In the genomic region with DNA sequence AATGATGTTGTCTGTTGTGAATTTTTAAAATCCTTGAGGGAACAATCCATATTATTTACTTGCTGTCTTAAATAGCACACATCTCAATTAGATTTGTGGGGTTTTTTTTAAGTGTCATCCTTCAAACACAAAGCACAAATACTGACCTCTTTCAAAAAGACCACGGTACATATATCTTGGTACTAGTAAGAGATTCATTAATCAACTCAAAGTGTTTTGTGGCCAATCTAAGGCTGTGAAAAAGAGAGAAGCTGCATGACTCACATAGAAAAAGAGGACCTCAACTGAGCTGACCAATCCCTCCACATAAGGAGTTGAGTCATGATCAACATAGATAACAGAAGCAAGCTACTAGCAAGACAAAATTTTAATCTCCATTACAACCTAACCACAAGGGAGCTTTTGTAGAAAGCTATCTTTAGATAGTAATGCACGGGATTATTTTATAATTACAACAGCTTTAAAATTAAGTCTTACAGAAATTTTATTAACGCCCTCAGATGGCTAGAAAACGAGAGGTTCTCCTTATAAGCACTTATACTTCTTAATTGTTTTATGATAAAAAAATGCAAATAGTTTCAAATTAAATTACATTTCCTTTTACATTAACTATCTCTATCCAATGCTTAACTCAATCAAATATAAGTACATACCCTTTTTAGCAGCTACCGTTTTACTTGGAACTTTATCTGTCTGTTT, we compare ENCODE assay signal across 1 cellular context.
TF ChIP-seq lines count a peak whose summit lies in the region.

No MANE protein-coding gene starts in this region.

TF ChIP-seq in K562, 482 proteins besides CTCF, POLR2A, EP300 and RAD21 (continued from another document and continues in another):
- TF ChIP-seq, protein P1, sequence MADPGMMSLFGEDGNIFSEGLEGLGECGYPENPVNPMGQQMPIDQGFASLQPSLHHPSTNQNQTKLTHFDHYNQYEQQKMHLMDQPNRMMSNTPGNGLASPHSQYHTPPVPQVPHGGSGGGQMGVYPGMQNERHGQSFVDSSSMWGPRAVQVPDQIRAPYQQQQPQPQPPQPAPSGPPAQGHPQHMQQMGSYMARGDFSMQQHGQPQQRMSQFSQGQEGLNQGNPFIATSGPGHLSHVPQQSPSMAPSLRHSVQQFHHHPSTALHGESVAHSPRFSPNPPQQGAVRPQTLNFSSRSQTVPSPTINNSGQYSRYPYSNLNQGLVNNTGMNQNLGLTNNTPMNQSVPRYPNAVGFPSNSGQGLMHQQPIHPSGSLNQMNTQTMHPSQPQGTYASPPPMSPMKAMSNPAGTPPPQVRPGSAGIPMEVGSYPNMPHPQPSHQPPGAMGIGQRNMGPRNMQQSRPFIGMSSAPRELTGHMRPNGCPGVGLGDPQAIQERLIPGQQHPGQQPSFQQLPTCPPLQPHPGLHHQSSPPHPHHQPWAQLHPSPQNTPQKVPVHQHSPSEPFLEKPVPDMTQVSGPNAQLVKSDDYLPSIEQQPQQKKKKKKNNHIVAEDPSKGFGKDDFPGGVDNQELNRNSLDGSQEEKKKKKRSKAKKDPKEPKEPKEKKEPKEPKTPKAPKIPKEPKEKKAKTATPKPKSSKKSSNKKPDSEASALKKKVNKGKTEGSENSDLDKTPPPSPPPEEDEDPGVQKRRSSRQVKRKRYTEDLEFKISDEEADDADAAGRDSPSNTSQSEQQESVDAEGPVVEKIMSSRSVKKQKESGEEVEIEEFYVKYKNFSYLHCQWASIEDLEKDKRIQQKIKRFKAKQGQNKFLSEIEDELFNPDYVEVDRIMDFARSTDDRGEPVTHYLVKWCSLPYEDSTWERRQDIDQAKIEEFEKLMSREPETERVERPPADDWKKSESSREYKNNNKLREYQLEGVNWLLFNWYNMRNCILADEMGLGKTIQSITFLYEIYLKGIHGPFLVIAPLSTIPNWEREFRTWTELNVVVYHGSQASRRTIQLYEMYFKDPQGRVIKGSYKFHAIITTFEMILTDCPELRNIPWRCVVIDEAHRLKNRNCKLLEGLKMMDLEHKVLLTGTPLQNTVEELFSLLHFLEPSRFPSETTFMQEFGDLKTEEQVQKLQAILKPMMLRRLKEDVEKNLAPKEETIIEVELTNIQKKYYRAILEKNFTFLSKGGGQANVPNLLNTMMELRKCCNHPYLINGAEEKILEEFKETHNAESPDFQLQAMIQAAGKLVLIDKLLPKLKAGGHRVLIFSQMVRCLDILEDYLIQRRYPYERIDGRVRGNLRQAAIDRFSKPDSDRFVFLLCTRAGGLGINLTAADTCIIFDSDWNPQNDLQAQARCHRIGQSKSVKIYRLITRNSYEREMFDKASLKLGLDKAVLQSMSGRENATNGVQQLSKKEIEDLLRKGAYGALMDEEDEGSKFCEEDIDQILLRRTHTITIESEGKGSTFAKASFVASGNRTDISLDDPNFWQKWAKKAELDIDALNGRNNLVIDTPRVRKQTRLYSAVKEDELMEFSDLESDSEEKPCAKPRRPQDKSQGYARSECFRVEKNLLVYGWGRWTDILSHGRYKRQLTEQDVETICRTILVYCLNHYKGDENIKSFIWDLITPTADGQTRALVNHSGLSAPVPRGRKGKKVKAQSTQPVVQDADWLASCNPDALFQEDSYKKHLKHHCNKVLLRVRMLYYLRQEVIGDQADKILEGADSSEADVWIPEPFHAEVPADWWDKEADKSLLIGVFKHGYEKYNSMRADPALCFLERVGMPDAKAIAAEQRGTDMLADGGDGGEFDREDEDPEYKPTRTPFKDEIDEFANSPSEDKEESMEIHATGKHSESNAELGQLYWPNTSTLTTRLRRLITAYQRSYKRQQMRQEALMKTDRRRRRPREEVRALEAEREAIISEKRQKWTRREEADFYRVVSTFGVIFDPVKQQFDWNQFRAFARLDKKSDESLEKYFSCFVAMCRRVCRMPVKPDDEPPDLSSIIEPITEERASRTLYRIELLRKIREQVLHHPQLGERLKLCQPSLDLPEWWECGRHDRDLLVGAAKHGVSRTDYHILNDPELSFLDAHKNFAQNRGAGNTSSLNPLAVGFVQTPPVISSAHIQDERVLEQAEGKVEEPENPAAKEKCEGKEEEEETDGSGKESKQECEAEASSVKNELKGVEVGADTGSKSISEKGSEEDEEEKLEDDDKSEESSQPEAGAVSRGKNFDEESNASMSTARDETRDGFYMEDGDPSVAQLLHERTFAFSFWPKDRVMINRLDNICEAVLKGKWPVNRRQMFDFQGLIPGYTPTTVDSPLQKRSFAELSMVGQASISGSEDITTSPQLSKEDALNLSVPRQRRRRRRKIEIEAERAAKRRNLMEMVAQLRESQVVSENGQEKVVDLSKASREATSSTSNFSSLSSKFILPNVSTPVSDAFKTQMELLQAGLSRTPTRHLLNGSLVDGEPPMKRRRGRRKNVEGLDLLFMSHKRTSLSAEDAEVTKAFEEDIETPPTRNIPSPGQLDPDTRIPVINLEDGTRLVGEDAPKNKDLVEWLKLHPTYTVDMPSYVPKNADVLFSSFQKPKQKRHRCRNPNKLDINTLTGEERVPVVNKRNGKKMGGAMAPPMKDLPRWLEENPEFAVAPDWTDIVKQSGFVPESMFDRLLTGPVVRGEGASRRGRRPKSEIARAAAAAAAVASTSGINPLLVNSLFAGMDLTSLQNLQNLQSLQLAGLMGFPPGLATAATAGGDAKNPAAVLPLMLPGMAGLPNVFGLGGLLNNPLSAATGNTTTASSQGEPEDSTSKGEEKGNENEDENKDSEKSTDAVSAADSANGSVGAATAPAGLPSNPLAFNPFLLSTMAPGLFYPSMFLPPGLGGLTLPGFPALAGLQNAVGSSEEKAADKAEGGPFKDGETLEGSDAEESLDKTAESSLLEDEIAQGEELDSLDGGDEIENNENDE (IDR thresholded peaks at IDR 0.05; ENCODE audit: low read depth, low read length): no peak
- TF ChIP-seq RAD51 (IDR thresholded peaks at IDR 0.05; ENCODE audit: borderline replicate concordance, low read depth) (no peak), MCM7 (IDR thresholded peaks at IDR 0.05) (no peak), ZFP30 (CRISPR knock-in tag; IDR thresholded peaks at IDR 0.05; ENCODE audit: borderline replicate concordance) (no peak), FOXA1 (IDR thresholded peaks at IDR 0.05; ENCODE audit: borderline replicate concordance) (no peak), ELF4 (CRISPR knock-in tag; IDR thresholded peaks at IDR 0.05) (no peak), ZNF644 (tag; IDR thresholded peaks at IDR 0.05; ENCODE audit: low read depth) (peak; percentile 69; the same call in 1 of the 2 replicates)
- TF ChIP-seq, protein P2, sequence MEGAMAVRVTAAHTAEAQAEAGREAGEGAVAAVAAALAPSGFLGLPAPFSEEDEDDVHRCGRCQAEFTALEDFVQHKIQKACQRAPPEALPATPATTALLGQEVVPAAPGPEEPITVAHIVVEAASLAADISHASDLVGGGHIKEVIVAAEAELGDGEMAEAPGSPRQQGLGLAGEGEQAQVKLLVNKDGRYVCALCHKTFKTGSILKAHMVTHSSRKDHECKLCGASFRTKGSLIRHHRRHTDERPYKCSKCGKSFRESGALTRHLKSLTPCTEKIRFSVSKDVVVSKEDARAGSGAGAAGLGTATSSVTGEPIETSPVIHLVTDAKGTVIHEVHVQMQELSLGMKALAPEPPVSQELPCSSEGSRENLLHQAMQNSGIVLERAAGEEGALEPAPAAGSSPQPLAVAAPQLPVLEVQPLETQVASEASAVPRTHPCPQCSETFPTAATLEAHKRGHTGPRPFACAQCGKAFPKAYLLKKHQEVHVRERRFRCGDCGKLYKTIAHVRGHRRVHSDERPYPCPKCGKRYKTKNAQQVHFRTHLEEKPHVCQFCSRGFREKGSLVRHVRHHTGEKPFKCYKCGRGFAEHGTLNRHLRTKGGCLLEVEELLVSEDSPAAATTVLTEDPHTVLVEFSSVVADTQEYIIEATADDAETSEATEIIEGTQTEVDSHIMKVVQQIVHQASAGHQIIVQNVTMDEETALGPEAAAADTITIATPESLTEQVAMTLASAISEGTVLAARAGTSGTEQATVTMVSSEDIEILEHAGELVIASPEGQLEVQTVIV (CRISPR knock-in tag; IDR thresholded peaks at IDR 0.05; ENCODE audit: borderline replicate concordance): no peak
- TF ChIP-seq, protein P3, sequence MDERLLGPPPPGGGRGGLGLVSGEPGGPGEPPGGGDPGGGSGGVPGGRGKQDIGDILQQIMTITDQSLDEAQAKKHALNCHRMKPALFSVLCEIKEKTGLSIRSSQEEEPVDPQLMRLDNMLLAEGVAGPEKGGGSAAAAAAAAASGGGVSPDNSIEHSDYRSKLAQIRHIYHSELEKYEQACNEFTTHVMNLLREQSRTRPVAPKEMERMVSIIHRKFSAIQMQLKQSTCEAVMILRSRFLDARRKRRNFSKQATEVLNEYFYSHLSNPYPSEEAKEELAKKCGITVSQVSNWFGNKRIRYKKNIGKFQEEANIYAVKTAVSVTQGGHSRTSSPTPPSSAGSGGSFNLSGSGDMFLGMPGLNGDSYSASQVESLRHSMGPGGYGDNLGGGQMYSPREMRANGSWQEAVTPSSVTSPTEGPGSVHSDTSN (CRISPR knock-in tag; IDR thresholded peaks at IDR 0.05; ENCODE audit: low read depth): no peak
- TF ChIP-seq, protein P3 (tag; conservative IDR thresholded peaks at IDR 0.05; ENCODE audit: low read depth): peak; percentile 84
- TF ChIP-seq, protein P4, sequence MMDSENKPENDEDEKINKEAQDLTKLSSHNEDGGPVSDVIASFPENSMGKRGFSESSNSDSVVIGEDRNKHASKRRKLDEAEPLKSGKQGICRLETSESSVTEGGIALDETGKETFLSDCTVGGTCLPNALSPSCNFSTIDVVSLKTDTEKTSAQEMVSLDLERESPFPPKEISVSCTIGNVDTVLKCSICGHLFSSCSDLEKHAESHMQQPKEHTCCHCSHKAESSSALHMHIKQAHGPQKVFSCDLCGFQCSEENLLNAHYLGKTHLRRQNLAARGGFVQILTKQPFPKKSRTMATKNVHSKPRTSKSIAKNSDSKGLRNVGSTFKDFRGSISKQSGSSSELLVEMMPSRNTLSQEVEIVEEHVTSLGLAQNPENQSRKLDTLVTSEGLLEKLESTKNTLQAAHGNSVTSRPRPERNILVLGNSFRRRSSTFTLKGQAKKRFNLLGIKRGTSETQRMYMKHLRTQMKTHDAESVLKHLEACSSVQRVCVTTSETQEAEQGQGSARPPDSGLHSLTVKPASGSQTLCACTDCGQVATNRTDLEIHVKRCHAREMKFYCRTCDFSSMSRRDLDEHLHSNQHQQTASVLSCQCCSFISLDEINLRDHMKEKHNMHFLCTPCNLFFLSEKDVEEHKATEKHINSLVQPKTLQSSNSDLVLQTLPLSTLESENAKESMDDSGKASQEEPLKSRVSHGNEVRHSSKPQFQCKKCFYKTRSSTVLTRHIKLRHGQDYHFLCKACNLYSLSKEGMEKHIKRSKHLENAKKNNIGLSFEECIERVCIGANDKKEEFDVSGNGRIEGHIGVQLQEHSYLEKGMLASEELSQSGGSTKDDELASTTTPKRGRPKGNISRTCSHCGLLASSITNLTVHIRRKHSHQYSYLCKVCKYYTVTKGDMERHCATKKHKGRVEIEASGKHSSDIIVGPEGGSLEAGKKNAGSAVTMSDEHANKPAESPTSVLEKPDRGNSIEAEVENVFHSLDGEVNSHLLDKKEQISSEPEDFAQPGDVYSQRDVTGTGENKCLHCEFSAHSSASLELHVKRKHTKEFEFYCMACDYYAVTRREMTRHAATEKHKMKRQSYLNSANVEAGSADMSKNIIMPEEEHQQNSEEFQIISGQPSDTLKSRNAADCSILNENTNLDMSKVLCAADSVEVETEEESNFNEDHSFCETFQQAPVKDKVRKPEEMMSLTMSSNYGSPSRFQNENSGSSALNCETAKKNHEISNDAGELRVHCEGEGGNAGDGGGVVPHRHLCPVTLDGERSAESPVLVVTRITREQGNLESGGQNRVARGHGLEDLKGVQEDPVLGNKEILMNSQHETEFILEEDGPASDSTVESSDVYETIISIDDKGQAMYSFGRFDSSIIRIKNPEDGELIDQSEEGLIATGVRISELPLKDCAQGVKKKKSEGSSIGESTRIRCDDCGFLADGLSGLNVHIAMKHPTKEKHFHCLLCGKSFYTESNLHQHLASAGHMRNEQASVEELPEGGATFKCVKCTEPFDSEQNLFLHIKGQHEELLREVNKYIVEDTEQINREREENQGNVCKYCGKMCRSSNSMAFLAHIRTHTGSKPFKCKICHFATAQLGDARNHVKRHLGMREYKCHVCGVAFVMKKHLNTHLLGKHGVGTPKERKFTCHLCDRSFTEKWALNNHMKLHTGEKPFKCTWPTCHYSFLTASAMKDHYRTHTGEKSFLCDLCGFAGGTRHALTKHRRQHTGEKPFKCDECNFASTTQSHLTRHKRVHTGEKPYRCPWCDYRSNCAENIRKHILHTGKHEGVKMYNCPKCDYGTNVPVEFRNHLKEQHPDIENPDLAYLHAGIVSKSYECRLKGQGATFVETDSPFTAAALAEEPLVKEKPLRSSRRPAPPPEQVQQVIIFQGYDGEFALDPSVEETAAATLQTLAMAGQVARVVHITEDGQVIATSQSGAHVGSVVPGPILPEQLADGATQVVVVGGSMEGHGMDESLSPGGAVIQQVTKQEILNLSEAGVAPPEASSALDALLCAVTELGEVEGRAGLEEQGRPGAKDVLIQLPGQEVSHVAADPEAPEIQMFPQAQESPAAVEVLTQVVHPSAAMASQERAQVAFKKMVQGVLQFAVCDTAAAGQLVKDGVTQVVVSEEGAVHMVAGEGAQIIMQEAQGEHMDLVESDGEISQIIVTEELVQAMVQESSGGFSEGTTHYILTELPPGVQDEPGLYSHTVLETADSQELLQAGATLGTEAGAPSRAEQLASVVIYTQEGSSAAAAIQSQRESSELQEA (IDR thresholded peaks at IDR 0.05; ENCODE audit: low read depth): no peak
- TF ChIP-seq, protein P5, sequence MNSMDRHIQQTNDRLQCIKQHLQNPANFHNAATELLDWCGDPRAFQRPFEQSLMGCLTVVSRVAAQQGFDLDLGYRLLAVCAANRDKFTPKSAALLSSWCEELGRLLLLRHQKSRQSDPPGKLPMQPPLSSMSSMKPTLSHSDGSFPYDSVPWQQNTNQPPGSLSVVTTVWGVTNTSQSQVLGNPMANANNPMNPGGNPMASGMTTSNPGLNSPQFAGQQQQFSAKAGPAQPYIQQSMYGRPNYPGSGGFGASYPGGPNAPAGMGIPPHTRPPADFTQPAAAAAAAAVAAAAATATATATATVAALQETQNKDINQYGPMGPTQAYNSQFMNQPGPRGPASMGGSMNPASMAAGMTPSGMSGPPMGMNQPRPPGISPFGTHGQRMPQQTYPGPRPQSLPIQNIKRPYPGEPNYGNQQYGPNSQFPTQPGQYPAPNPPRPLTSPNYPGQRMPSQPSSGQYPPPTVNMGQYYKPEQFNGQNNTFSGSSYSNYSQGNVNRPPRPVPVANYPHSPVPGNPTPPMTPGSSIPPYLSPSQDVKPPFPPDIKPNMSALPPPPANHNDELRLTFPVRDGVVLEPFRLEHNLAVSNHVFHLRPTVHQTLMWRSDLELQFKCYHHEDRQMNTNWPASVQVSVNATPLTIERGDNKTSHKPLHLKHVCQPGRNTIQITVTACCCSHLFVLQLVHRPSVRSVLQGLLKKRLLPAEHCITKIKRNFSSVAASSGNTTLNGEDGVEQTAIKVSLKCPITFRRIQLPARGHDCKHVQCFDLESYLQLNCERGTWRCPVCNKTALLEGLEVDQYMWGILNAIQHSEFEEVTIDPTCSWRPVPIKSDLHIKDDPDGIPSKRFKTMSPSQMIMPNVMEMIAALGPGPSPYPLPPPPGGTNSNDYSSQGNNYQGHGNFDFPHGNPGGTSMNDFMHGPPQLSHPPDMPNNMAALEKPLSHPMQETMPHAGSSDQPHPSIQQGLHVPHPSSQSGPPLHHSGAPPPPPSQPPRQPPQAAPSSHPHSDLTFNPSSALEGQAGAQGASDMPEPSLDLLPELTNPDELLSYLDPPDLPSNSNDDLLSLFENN (IDR thresholded peaks at IDR 0.05; ENCODE audit: low read depth in 2 of 2, low read length in 2 of 2): no peak
